5 cellular contexts compared by ENCODE assay signal in the genomic region with DNA sequence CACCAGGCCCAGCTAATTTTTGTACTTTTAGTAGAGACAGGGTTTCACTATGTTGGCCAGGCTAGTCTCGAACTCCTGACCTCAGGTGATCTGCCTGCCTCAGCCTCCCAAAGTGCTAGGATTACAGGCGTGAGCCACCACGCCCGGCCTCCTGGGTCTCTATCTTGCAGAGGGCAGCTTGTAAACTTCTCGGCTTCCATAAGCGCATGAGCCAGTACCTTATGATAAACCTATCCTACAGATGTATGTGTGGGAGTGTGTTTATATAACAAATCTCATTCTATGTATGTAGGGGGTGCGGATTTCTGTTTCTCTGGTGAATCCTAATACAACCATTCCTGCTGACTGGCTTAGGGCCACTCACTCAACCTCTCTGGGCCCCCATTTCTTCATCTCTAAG. TPM values are rescaled to one million over a fixed set of nuclear protein-coding genes. Genes with fewer than 3 reads are reported as not detected.
"Had no signal": no experiment of that assay in that cellular context is flagged by ENCODE, and none has a peak within 500 bp of the region (broad histone marks: within the 10 kb centered on the region; RNA-seq: fewer than 3 reads in every experiment).

No MANE protein-coding gene starts in this region.

RNA-seq across cellular contexts. Expression of gene F2RL3, which starts 51.3 kb away (rescaled TPM):
- total RNA-seq: GM23338, H1, H9, HT-29, IMR-90 had no signal
